1 cellular context compared by ENCODE assay signal in the genomic region with DNA sequence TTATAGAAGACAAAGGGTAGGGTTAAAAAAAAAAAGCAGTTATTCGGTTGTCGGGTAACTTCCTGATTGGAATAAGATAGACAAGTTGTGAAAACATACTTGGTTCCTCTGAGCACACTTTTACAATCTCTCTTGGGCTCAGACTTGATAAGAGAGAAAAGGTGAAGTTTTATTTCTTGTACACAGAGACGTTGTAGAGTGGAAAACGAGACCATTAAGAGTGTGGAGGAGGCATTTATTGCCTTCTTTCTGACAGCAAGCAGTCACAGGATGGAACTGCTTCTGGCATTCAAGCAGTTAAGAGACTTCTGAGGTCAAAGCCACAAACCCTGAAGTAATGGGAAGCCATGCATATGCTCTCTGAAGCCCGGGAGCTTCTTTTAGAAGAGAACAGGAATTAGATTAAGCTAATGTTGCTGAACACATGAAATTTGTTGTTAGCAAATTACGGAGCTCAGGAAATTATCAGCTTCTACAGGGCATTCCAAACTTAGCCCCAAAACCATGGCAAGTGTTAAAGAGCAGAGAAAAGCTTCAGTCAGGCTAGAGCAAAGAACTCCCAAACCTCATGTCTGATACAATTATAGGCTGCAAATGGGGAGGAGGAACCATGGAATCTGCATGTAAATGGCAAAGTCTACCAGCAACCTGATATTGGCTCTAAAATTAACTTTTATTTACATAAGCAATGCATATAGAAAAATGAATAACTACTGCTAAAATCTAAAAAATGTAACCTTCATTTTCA.
TF ChIP-seq lines count a peak whose summit lies in the region.

No MANE protein-coding gene starts in this region.

TF ChIP-seq in HepG2, 621 proteins besides CTCF, POLR2A, EP300 and RAD21:
- TF ChIP-seq FIP1L1 (IDR thresholded peaks at IDR 0.05; ENCODE audit: borderline replicate concordance, insufficient read depth, low read depth, low read length) (no peak), ZBTB4 (CRISPR knock-in tag; IDR thresholded peaks at IDR 0.05; ENCODE audit: borderline replicate concordance) (no peak), ZNF776 (CRISPR knock-in tag; IDR thresholded peaks at IDR 0.05) (no peak), SRF (IDR thresholded peaks at IDR 0.05; ENCODE audit: low read depth, low read length) (no peak)
- TF ChIP-seq, protein P1, sequence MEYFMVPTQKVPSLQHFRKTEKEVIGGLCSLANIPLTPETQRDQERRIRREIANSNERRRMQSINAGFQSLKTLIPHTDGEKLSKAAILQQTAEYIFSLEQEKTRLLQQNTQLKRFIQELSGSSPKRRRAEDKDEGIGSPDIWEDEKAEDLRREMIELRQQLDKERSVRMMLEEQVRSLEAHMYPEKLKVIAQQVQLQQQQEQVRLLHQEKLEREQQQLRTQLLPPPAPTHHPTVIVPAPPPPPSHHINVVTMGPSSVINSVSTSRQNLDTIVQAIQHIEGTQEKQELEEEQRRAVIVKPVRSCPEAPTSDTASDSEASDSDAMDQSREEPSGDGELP (IDR thresholded peaks at IDR 0.05; ENCODE audit: borderline replicate concordance, low read depth) = no peak
- TF ChIP-seq, protein P2, sequence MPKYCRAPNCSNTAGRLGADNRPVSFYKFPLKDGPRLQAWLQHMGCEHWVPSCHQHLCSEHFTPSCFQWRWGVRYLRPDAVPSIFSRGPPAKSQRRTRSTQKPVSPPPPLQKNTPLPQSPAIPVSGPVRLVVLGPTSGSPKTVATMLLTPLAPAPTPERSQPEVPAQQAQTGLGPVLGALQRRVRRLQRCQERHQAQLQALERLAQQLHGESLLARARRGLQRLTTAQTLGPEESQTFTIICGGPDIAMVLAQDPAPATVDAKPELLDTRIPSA (CRISPR knock-in tag; IDR thresholded peaks at IDR 0.05; ENCODE audit: borderline replicate concordance) = no peak
